In genomic region chr9:5882244-5883012, GRCh38 we compare ENCODE assay signal across 3 cellular contexts. TPM values are rescaled to one million over a fixed set of nuclear protein-coding genes. Genes with fewer than 3 reads are reported as not detected.
"Had no signal": no experiment of that assay in that cellular context is flagged by ENCODE, and none has a peak within 500 bp of the region (broad histone marks: within the 10 kb centered on the region; RNA-seq: fewer than 3 reads in every experiment).

No MANE protein-coding gene starts in this region.

RNA-seq across cellular contexts. Expression of gene MLANA, which starts 8.3 kb away (rescaled TPM):
- total RNA-seq: M059J, MCF 10A, NCI-H460 had no signal
